ENCODE assay signal across 22 cellular contexts in the genomic region with DNA sequence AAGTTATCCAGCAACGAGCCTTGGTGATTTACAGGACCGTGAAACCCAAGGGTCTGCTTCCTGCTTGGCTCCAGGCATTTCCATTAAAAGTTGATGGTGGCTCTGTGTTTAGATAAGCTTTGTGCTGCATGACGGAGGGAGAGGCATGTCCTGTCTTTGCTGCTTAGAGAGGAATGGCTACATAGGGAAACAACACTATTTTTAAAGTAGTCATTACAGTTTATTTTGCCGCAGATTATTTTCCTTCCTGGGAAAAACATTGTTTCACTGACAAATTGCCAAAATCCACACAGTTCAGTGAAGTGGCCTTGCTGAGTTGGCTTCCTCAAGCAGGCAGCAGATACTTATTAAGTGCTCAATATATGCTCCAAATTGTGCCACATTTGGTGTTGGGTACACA.
"Had no signal": no experiment of that assay in that cellular context is flagged by ENCODE, and none has a peak within 500 bp of the region (broad histone marks: within the 10 kb centered on the region; RNA-seq: fewer than 3 reads in every experiment).

No MANE protein-coding gene starts in this region.

- ATAC-seq: activated CD4-positive, CD25-positive, alpha-beta regulatory T cell treated with anti-CD3 and anti-CD28 coated beads, Interleukin-2, amount 50 U/mL, for 24 hours; activated naive CD8-positive, alpha-beta T cell treated with anti-CD3 and anti-CD28 coated beads, Interleukin-2, amount 50 U/mL, for 24 hours; left colon; naive thymus-derived CD4-positive, alpha-beta T cell; stimulated activated naive CD8-positive, alpha-beta T cell treated with anti-CD3 and anti-CD28 coated beads, Interleukin-15, Interleukin-2, amounts not matched to agents 100 U/mL and 50 U/mL, for 24 hours had no signal

- H3K9me3 ChIP-seq: breast epithelium, colonic mucosa, heart left ventricle, transverse colon had no signal

- DNase-seq: activated CD4-positive, alpha-beta memory T cell treated with anti-CD3 and anti-CD28 coated beads, Interleukin-2, amount 10 ng/mL, durations not matched to agents 7 days and 5 days; activated CD4-positive, alpha-beta T cell treated with anti-CD3 and anti-CD28 coated beads, Interleukin-2, amount 10 ng/mL, durations not matched to agents 24 days and 14 days; activated effector memory CD4-positive, alpha-beta T cell treated with anti-CD3 and anti-CD28 coated beads, Interleukin-2, amount 50 U/mL, for 16 hours; activated naive CD4-positive, alpha-beta T cell treated with anti-CD3 and anti-CD28 coated beads, Interleukin-2, amount 50 U/mL, for 16 hours; activated naive CD8-positive, alpha-beta T cell treated with anti-CD3 and anti-CD28 coated beads, Interleukin-2, amount 50 U/mL, for 24 hours; colonic mucosa; endodermal cell; heart left ventricle; islet precursor cell; left colon; naive thymus-derived CD4-positive, alpha-beta T cell; stimulated activated CD4-positive, alpha-beta T cell treated with anti-CD3 and anti-CD28 coated beads, Interleukin-12 subunit alpha, Interleukin-12 subunit beta, amount 100 ng/mL, for 4 hours; stimulated activated CD4-positive, alpha-beta T cell treated with anti-CD3 and anti-CD28 coated beads, Interleukin-4, amount 100 ng/mL, for 4 hours; stimulated activated naive CD8-positive, alpha-beta T cell treated with anti-CD3 and anti-CD28 coated beads, Interleukin-15, Interleukin-2, amounts not matched to agents 100 U/mL and 50 U/mL, for 24 hours; substantia nigra; transverse colon had no signal

- H3K4me1 ChIP-seq: breast epithelium, colonic mucosa, neural progenitor cell, transverse colon had no signal

- H3K4me2 ChIP-seq: neural progenitor cell had no signal

- H3K27ac ChIP-seq: breast epithelium, colonic mucosa, epithelial cell of prostate, neural progenitor cell, transverse colon, VCaP had no signal

- H3K4me3 ChIP-seq: breast epithelium, colonic mucosa, lung, neural progenitor cell, transverse colon had no signal

- H3K27me3 ChIP-seq: breast epithelium, colonic mucosa, heart left ventricle, neural progenitor cell, transverse colon had no signal

- H3K36me3 ChIP-seq: breast epithelium, colonic mucosa, heart left ventricle, neural progenitor cell, transverse colon had no signal

- H3K9ac ChIP-seq: neural progenitor cell had no signal

- H2AFZ ChIP-seq: neural progenitor cell had no signal
